22 cellular contexts compared by ENCODE assay signal in the genomic region with DNA sequence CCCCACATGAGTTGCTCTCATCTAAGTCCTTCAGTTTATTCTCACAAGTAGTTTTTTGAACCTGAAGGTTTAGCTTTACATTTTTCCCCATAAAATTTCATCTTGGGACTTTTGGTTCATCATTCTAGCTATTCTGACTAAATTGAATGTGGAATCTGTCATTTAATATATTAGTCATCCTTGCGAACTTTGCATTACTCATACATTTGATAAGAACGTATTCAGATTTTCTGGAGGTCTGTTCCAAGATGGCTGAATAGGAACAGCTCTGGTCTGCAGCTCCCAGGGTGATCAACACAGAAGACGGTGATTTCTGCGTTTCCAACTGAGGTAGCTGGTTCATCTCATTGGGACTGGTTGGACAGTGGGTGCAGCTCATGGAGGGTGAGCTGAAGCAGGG. TPM values are rescaled to one million over a fixed set of nuclear protein-coding genes. Genes with fewer than 3 reads are reported as not detected.
DNase-seq lines count a peak whose midpoint lies in the region; ATAC-seq and TF ChIP-seq lines count a peak whose summit lies in the region.
"Had no signal": no experiment of that assay in that cellular context is flagged by ENCODE, and none has a peak within 500 bp of the region (broad histone marks: within the 10 kb centered on the region; RNA-seq: fewer than 3 reads in every experiment).

No MANE protein-coding gene starts in this region.

- ATAC-seq in RWPE2 (ENCODE audit: low read depth) (0 out of 3 replicates have a peak, but pooled peaks have one; percentile 33), HG03565 (IDR thresholded peaks at IDR 0.05; ENCODE audit: unreplicated experiment) (no peak)
- ATAC-seq: left ventricle myocardium superior; psoas muscle; stimulated activated memory B cell treated with anti-CD40 and anti-IgM and Interleukin-4, amounts not matched to agents 10 μg/mL and 1 μg/mL and 100 μg/mL, for 72 hours had no signal

- in situ Hi-C loops in HAP-1 (cut with MboI; ENCODE audit: low sequenced_read_pairs) = no loop called here

- H3K36me3 ChIP-seq in RWPE2 (ENCODE audit: low read depth) = no peaks in the 10 kb centered on the region
- no peaks in the 10 kb centered on the region for H3K36me3 ChIP-seq in HAP-1 (replicated peaks)
- H3K36me3 ChIP-seq: MG63, sigmoid colon, WERI-Rb-1 had no signal

- no peak overlapping the region for H3K27ac ChIP-seq in RWPE2 (ENCODE audit: poor library complexity, severe bottlenecking)
- H3K27ac ChIP-seq: psoas muscle, sigmoid colon, WERI-Rb-1 had no signal

- TF ChIP-seq CTCF in RWPE2 (IDR thresholded peaks at IDR 0.05; ENCODE audit: poor library complexity, severe bottlenecking) (no peak), fibroblast of mammary gland (conservative IDR thresholded peaks at IDR 0.05; ENCODE audit: control insufficient read depth, insufficient read depth, low read depth, low read length) (no peak)

- peaks cover 12% of the 10 kb centered on the region for H3K4me1 ChIP-seq in RWPE2 (ENCODE audit: insufficient read depth, poor library complexity, severe bottlenecking)
- no peaks in the 10 kb centered on the region for H3K4me1 ChIP-seq in HAP-1
- H3K4me1 ChIP-seq: psoas muscle had no signal

- no peaks in the 10 kb centered on the region for H3K9me3 ChIP-seq in RWPE2 (ENCODE audit: severe bottlenecking)
- H3K9me3 ChIP-seq in HAP-1 = no peaks in the 10 kb centered on the region
- H3K9me3 ChIP-seq: MG63, psoas muscle, sigmoid colon had no signal

- no peaks in the 10 kb centered on the region for H3K27me3 ChIP-seq in RWPE2 (ENCODE audit: insufficient read depth, poor library complexity, severe bottlenecking)
- no peaks in the 10 kb centered on the region for H3K27me3 ChIP-seq in HAP-1 (ENCODE audit: low read depth)
- H3K27me3 ChIP-seq: MG63, sigmoid colon had no signal

- no peak overlapping the region for H3K4me3 ChIP-seq in RWPE2 (ENCODE audit: severe bottlenecking)
- no peak overlapping the region for H3K4me3 ChIP-seq in fibroblast of mammary gland (ENCODE audit: control insufficient read depth, low read depth, low read length)
- H3K4me3 ChIP-seq in HAP-1 = no peak overlapping the region
- H3K4me3 ChIP-seq: MG63, psoas muscle, sigmoid colon had no signal

- DNase-seq in EH (ENCODE audit: low read depth) (peak; percentile 48), HT1080 (ENCODE audit: low read depth) (peak; percentile 31), RWPE2 (ENCODE audit: low spot score) (no peak), fibroblast of mammary gland (ENCODE audit: low read depth) (peak; percentile 60), HAP-1 (ENCODE audit: low spot score in 2 of 2) (no peak), NOMO-1 treated with DMSO at 0.1 percent for 48 hours (lab: John Stamatoyannopoulos, UW; ENCODE audit: unreplicated experiment) (no peak)
- DNase-seq: CD4-positive, CD25-positive, alpha-beta regulatory T cell; dermis blood vessel endothelial cell; islet precursor cell; left ventricle myocardium superior; NCI-H1105 treated with DMSO at 0.1 percent for 48 hours; NCI-H2029 treated with DMSO at 0.1 percent for 48 hours; NCI-H345; NCI-H748 treated with DMSO at 0.1 percent for 48 hours; psoas muscle; Right ventricle myocardium superior; sigmoid colon; stimulated activated CD4-positive, alpha-beta T cell treated with anti-CD3 and anti-CD28 coated beads, Interleukin-4, amount 100 ng/mL, for 24 hours; WERI-Rb-1 had no signal

RNA-seq across cellular contexts. Expression of a gene that starts 59.8 kb away (rescaled TPM):
- 19.9 and 22.0 TPM in 2 replicates for total RNA-seq in HT1080 (2014; rRNA removed; shearing (Covaris generic))
- 30.8 and 30.9 TPM in 2 replicates for polyA plus RNA-seq in HT1080 (2015; cell fraction: cytosol; rRNA removed)
- 53.4 and 65.8 TPM in 2 replicates for polyA plus RNA-seq in HT1080 (2015; cell fraction: nucleus; rRNA removed)

Comparison
In these comparisons a context has a peak if more than half of its experiments do, and no peak if none do; other contexts are left out.
1. DNase-seq: peak in EH (single experiment), HT1080 (single experiment) and fibroblast of mammary gland (single experiment); none in RWPE2 (single experiment), HAP-1 (0 of 2) and NOMO-1 treated with DMSO at 0.1 percent for 48 hours (single experiment).